1 cellular context compared by ENCODE assay signal in the genomic region with DNA sequence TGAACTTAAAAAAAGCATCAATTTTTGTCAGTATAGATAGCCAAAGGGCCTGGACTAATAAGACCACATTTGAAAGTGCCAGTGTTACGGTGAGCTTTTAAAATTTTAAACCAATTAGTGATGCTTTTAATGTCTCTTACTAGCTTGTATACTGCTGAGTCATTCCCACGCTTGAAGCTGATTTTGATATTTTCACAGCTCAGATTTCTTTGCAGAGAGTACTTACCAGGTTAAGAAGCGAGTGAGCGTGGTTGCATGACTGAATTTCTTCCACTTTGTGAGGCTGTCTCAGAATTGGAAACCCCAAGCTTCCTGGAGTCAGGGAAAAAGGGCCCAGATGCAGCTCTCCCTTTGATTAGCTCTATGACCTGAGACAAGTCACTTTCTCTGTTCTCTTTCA.
TF ChIP-seq lines count a peak whose summit lies in the region.

No MANE protein-coding gene starts in this region.

TF ChIP-seq in HCT116, 20 proteins besides CTCF, POLR2A, EP300 and RAD21 (continued from another document):
- TF ChIP-seq REST (IDR thresholded peaks at IDR 0.05; ENCODE audit: low read depth) = no peak
- TF ChIP-seq SP1 (IDR thresholded peaks at IDR 0.05; ENCODE audit: low read depth) = no peak
- TF ChIP-seq ZBTB33 (IDR thresholded peaks at IDR 0.05; ENCODE audit: extremely low read depth, insufficient replicate concordance, low read length) = no peak
TF ChIP-seq in HCT116: peak in this region for 0.
